8 cellular contexts compared by ENCODE assay signal in the genomic region with DNA sequence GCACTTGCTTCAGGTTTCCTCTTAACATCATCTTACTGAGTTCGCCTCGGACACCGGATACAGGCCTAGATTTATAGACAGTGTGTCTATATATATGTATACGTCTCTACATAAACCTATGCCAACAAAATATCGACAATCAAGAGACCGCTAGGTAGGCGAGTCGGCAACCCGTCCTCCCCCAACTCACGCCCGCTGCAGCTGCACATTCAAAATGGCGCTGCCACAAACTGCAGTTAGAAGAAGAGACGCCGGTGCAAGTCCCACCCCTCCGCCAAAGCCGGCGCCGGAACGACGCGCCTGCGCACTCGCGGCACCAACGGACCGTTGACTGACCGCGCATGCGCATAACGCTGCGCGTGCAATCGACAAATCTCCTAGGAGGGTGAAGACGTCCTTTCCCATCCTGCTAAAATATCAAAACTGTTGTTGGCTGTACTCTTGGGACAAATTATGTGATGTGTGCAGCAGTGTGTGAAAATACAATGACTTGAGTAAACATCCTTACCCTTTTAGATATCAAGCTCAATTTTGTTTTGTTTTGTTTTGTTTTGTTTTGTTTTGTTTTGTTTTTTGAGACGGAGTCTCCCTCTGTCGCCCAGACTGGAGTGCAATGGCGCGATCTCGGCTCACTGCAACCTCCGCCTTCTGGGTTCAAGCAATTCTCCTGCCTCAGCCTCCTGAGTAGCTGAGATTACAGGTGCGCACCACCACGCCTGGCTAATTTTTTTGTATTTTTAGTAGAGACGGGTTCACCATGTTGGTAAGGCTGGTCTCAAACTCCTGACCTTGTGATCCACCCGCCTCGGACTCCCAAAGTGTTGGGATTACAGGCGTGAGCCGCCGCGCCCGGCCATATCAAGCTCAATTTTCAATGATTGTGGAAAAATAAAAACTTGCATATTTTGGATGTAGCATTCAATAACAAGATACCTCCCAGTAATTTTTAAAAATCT. TPM values are rescaled to one million over a fixed set of nuclear protein-coding genes. Genes with fewer than 3 reads are reported as not detected.
DNase-seq lines count a peak whose midpoint lies in the region; ATAC-seq, FAIRE-seq and TF ChIP-seq lines count a peak whose summit lies in the region.
"Not testable (repeated sequence)": the region's sequence is repeated elsewhere in the genome, so short reads cannot be mapped to it uniquely, and the experiment has no call there.

A gene with protein sequence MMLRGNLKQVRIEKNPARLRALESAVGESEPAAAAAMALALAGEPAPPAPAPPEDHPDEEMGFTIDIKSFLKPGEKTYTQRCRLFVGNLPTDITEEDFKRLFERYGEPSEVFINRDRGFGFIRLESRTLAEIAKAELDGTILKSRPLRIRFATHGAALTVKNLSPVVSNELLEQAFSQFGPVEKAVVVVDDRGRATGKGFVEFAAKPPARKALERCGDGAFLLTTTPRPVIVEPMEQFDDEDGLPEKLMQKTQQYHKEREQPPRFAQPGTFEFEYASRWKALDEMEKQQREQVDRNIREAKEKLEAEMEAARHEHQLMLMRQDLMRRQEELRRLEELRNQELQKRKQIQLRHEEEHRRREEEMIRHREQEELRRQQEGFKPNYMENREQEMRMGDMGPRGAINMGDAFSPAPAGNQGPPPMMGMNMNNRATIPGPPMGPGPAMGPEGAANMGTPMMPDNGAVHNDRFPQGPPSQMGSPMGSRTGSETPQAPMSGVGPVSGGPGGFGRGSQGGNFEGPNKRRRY (minus strand): TSS at position 219 of the 956 bp plus-strand sequence. CDS start 188 bp downstream, at position 31.

- H3K27me3 ChIP-seq in NT2/D1 (ENCODE audit: insufficient read depth, insufficient read length); H1 (replicated peaks in 1 of 4; ENCODE audit: control insufficient read depth in 3 of 4, extremely low read depth in 1 of 4, insufficient read depth in 3 of 4, low read length in 3 of 4): not testable (repeated sequence)

- peak within 1 kb of the TSS; percentile 86 for H3K27ac ChIP-seq in H1 (ENCODE audit: low read depth, low read length)

- peak within 1 kb of the TSS; percentile 85 for H3K18ac ChIP-seq in H1 (ENCODE audit: extremely low read depth, low read length)

- H3K79me2 ChIP-seq in H1 (ENCODE audit: control insufficient read depth in 1 of 2, insufficient read depth in 2 of 2, low read length in 2 of 2) = peaks cover 16 to 23% of the 10 kb centered on the region in 2 experiments

- not testable (repeated sequence) for TF ChIP-seq EP300 in H1 (IDR thresholded peaks at IDR 0.05; ENCODE audit: borderline replicate concordance in 1 of 2, low read depth in 2 of 2, low read length in 2 of 2)

- peak; percentile 76 to 94 for TF ChIP-seq POLR2A in H1 (IDR thresholded peaks at IDR 0.05; ENCODE audit: control extremely low read depth in 1 of 2, low read depth in 2 of 2, low read length in 2 of 2)

- H3K9ac ChIP-seq in NT2/D1 (ENCODE audit: insufficient read length, low read depth) (peak within 1 kb of the TSS; percentile 100), H1 (replicated peaks in 1 of 4; ENCODE audit: extremely low read depth in 1 of 4, low read depth in 3 of 4, low read length in 3 of 4) (peak within 1 kb of the TSS; percentile 96 to 99 (median 96))

- H2AFZ ChIP-seq in H1 (ENCODE audit: low read length) = peak within 1 kb of the TSS; percentile 38; the same call in 1 of the 2 replicates

- TF ChIP-seq RAD21 in H1 (IDR thresholded peaks at IDR 0.05 in 1 of 2, conservative IDR thresholded peaks at IDR 0.05 in 1 of 2; ENCODE audit: low read depth in 2 of 2, low read length in 2 of 2) = not testable (repeated sequence)

- 0 out of 2 replicates have a peak within 1 kb of the TSS, but pooled peaks have one; percentile 19 for H2BK15ac ChIP-seq in H1 (ENCODE audit: low read length)

- CTCF ChIA-PET in activated CD8-positive, alpha-beta memory T cell treated with anti-CD3 and anti-CD28 coated beads, Interleukin-2, amount 10 ng/mL, durations not matched to agents 7 days and 5 days (lab: Charles Lee) = interaction anchor here (0.9 to 1.9 kb wide), 8 partner anchors 9 to 177 kb away, joined by 3 to 11 read pairs (median 4); partner anchors contain the start of gene ZMYM5
- CTCF ChIA-PET in H1 (lab: Charles Lee; ENCODE audit: partially characterized antibody) = interaction anchor here (1.0 to 1.5 kb wide), 3 partner anchors 9 to 23 kb away, joined by 3 to 4 read pairs (median 4); no protein-coding TSS in a partner anchor

- H3K4me3 Mint-ChIP-seq in activated CD8-positive, alpha-beta memory T cell treated with anti-CD3 and anti-CD28 coated beads, Interleukin-2, amount 10 ng/mL, durations not matched to agents 7 days and 5 days = peak within 1 kb of the TSS; percentile 97
- peak within 1 kb of the TSS; percentile 94 for H3K4me3 Mint-ChIP-seq in memory B cell

- peak within 1 kb of the TSS; percentile 84 for H2BK12ac ChIP-seq in H1 (ENCODE audit: low read depth, low read length)

- H4K8ac ChIP-seq in H1 (ENCODE audit: extremely low read depth, insufficient read depth, low read length) = peak within 1 kb of the TSS; percentile 94

- ATAC-seq in GM21367 (IDR thresholded peaks at IDR 0.05; ENCODE audit: unreplicated experiment) (peak; percentile 88), memory B cell (ENCODE audit: low read depth) (peak; percentile 88)
- ATAC-seq in activated CD8-positive, alpha-beta memory T cell treated with anti-CD3 and anti-CD28 coated beads, Interleukin-2, amount 10 ng/mL, durations not matched to agents 7 days and 5 days = peak; percentile 95

- H3K36me3 ChIP-seq in NT2/D1 (ENCODE audit: insufficient read depth, insufficient read length, low read length) = peaks cover 12% of the 10 kb centered on the region
- not testable (repeated sequence) for H3K36me3 ChIP-seq in H1 (ENCODE audit: control insufficient read depth in 2 of 4, insufficient read depth in 4 of 4, low read length in 3 of 4)

- peak within 1 kb of the TSS; percentile 93 for H4K91ac ChIP-seq in H1 (replicated peaks; ENCODE audit: insufficient read length, low read length)

- H3K23me2 ChIP-seq in H1 (ENCODE audit: low read depth, low read length) = not testable (repeated sequence)

- peak within 1 kb of the TSS; percentile 100 for H3K27ac Mint-ChIP-seq in activated CD8-positive, alpha-beta memory T cell treated with anti-CD3 and anti-CD28 coated beads, Interleukin-2, amount 10 ng/mL, durations not matched to agents 7 days and 5 days
- peak within 1 kb of the TSS; percentile 93 for H3K27ac Mint-ChIP-seq in memory B cell

- not testable (repeated sequence) for H2BK20ac ChIP-seq in H1 (ENCODE audit: low read length)

- peaks cover 14% of the 10 kb centered on the region for H3K36me3 Mint-ChIP-seq in activated CD8-positive, alpha-beta memory T cell treated with anti-CD3 and anti-CD28 coated beads, Interleukin-2, amount 10 ng/mL, durations not matched to agents 7 days and 5 days
- H3K36me3 Mint-ChIP-seq in memory B cell = not testable (repeated sequence)

- not testable (repeated sequence) for TF ChIP-seq CTCF in H1 (IDR thresholded peaks at IDR 0.05; ENCODE audit: control extremely low read depth in 1 of 3, insufficient read depth in 1 of 3, low read depth in 1 of 3, low read length in 3 of 3)

- not testable (repeated sequence) for H3K14ac ChIP-seq in H1 (ENCODE audit: insufficient read length)

- not testable (repeated sequence) for H4K20me1 ChIP-seq in H1 (replicated peaks in 1 of 2; ENCODE audit: control insufficient read depth in 1 of 2, insufficient read depth in 2 of 2, low read length in 2 of 2)

- H3K4me1 Mint-ChIP-seq in activated CD8-positive, alpha-beta memory T cell treated with anti-CD3 and anti-CD28 coated beads, Interleukin-2, amount 10 ng/mL, durations not matched to agents 7 days and 5 days; memory B cell: not testable (repeated sequence)

- peak within 1 kb of the TSS; percentile 91 for H3K4ac ChIP-seq in H1 (replicated peaks; ENCODE audit: insufficient read length, low read depth, low read length)

- peak within 1 kb of the TSS; percentile 92 for H3K56ac ChIP-seq in H1 (replicated peaks; ENCODE audit: insufficient read length, low read depth, low read length)

- not testable (repeated sequence) for H3K4me1 ChIP-seq in NT2/D1 (ENCODE audit: insufficient read depth, insufficient read length); H1 (replicated peaks in 1 of 4; ENCODE audit: control insufficient read depth in 3 of 4, insufficient read depth in 4 of 4, low read length in 3 of 4)

- peak within 1 kb of the TSS; percentile 91; the same call in 1 of the 2 replicates for H2AK5ac ChIP-seq in H1 (ENCODE audit: low read depth, low read length)

- not testable (repeated sequence) for H3K9me3 Mint-ChIP-seq in activated CD8-positive, alpha-beta memory T cell treated with anti-CD3 and anti-CD28 coated beads, Interleukin-2, amount 10 ng/mL, durations not matched to agents 7 days and 5 days (ENCODE audit: low read depth); memory B cell

- POLR2A ChIA-PET in H1 (lab: Charles Lee; ENCODE audit: partially characterized antibody) = interaction anchor here (0.6 to 2.7 kb wide), 11 partner anchors 9 to 205 kb away, joined by 3 to 18 read pairs (median 4); partner anchors contain the start of gene ZMYM5

- peak within 1 kb of the TSS; percentile 93 for H2BK5ac ChIP-seq in H1 (ENCODE audit: low read depth, low read length)

- H3K27me3 Mint-ChIP-seq in activated CD8-positive, alpha-beta memory T cell treated with anti-CD3 and anti-CD28 coated beads, Interleukin-2, amount 10 ng/mL, durations not matched to agents 7 days and 5 days; memory B cell: not testable (repeated sequence)

- DNase-seq in COLO668 (lab: John Stamatoyannopoulos, UW; ENCODE audit: unreplicated experiment) = peak; percentile 99
- DNase-seq in HUDEP-2 (lab: John Stamatoyannopoulos, UW; ENCODE audit: unreplicated experiment in 76 of 76) = peak in 75 of 76 experiments; percentile 34 to 95 (median 89)
- DNase-seq in NT2/D1 (ENCODE audit: low read depth, low spot score) = peak; percentile 91
- DNase-seq in activated CD8-positive, alpha-beta memory T cell treated with anti-CD3 and anti-CD28 coated beads, Interleukin-2, amount 10 ng/mL, durations not matched to agents 7 days and 5 days = peak; percentile 97
- DNase-seq in H1 (ENCODE audit: low read depth in 1 of 2, low spot score in 2 of 2) = peak; percentile 90 to 96
- peak; percentile 89 to 94 for DNase-seq in memory B cell (ENCODE audit: low spot score in 2 of 2)
- peak; percentile 88 for DNase-seq in stimulated activated CD8-positive, alpha-beta memory T cell treated with anti-CD3 and anti-CD28 coated beads, Interleukin-12 subunit alpha, Interleukin-12 subunit beta, amount 100 ng/mL, for 24 hours (ENCODE audit: extremely low read depth)

- H3K79me1 ChIP-seq in H1 (ENCODE audit: low read depth, low read length) = not testable (repeated sequence)

- H2BK120ac ChIP-seq in H1 (replicated peaks; ENCODE audit: low read depth, low read length) = peak within 1 kb of the TSS; percentile 57

- peaks cover 12% of the 10 kb centered on the region; the same call in 1 of the 2 replicates for H3K9me3 ChIP-seq in NT2/D1 (ENCODE audit: insufficient read depth, low read length)
- not testable (repeated sequence) for H3K9me3 ChIP-seq in H1 (ENCODE audit: insufficient read depth in 2 of 2, low read depth in 1 of 2, low read length in 1 of 2)

- peak within 1 kb of the TSS; percentile 34 to 72 for H3K4me2 ChIP-seq in H1 (ENCODE audit: insufficient read depth in 1 of 2, low read depth in 2 of 2, low read length in 2 of 2)

- H4K5ac ChIP-seq in H1 (ENCODE audit: insufficient read length, low read depth, low read length) = peak within 1 kb of the TSS; percentile 75

- WGBS in H1 (ENCODE audit: extremely low coverage in 1 of 2, insufficient coverage in 1 of 2, insufficient read length in 1 of 2, insufficient replicate concordance in 2 of 2, low coverage in 1 of 2, low lambda C conversion rate in 2 of 2, missing lambda C conversion rate in 1 of 2), 2 experiments = 29% methylated on average over 50 of the region's 50 CpGs; no CpG with 5 or more reads in 1 of the 2 experiments

- FAIRE-seq in H1 (lab: Jason Lieb, UNC) = peak; percentile 95

- H3K23ac ChIP-seq in H1 (ENCODE audit: insufficient read length) = not testable (repeated sequence)

- H3K4me3 ChIP-seq in NT2/D1 (ENCODE audit: insufficient read length, low read depth) (peak within 1 kb of the TSS; percentile 91), H1 (ENCODE audit: extremely low read depth in 1 of 4, insufficient read depth in 2 of 4, low read depth in 3 of 4, low read length in 4 of 4) (peak within 1 kb of the TSS; percentile 87 to 97 (median 95))

RNA-seq across cellular contexts. Expression of the gene that starts here (rescaled TPM):
- total RNA-seq in activated CD8-positive, alpha-beta memory T cell treated with anti-CD3 and anti-CD28 coated beads, Interleukin-2, amount 10 ng/mL, durations not matched to agents 7 days and 5 days = 100 to 1,000 TPM in 1 of 2 experiments, 10 to 100 TPM in 1; 81.6 to 101 TPM
- 97.4 and 98.2 TPM in 2 replicates for total RNA-seq in H1 (2021; fragmentation: NEBNext Ultra II Directional; extraction: Animal tissue kit (Norgen Biotek cat#: 25700))
- 46.8 and 53.4 TPM in 2 replicates for polyA plus RNA-seq in H1 (2011; rRNA removed)
- 60.1 TPM for polyA plus RNA-seq in H1 (2011; cell fraction: cytosol; rRNA removed)
- polyA plus RNA-seq in H1 (2011; cell fraction: nucleus; rRNA removed) = 64.5 TPM
- polyA plus RNA-seq in H1 (2012, experiment 1 of 2) = 53.3 to 94.7 TPM (median 77.4 TPM) in 4 replicates
- 7.6 TPM for polyA plus RNA-seq in H1 (2012, experiment 2 of 2)
- polyA plus RNA-seq in H1 (2013, experiment 1 of 2) = 75.1 TPM
- polyA plus RNA-seq in H1 (2013, experiment 2 of 2) = 77.4 TPM
- 90.5 and 95.5 TPM in 2 replicates for polyA minus RNA-seq in H1 (2011; rRNA and poly(A)+ RNA removed)
- 40.8 TPM for polyA minus RNA-seq in H1 (2011; cell fraction: cytosol; rRNA and poly(A)+ RNA removed)
- 172 TPM for polyA minus RNA-seq in H1 (2011; cell fraction: nucleus; rRNA and poly(A)+ RNA removed)

Comparison
In these comparisons a context has a peak if more than half of its experiments do, and no peak if none do; other contexts are left out.
1. Peak in every context shown above with its lines: DNase-seq, ATAC-seq, H3K4me3 ChIP-seq and H3K27ac ChIP-seq.